ENCODE assay signal across 11 cellular contexts in genomic region chr3:183551930-183552329, GRCh38. TPM values are rescaled to one million over a fixed set of nuclear protein-coding genes. Genes with fewer than 3 reads are reported as not detected.
DNase-seq lines count a peak whose midpoint lies in the region; ATAC-seq and TF ChIP-seq lines count a peak whose summit lies in the region.
"Had no signal": no experiment of that assay in that cellular context is flagged by ENCODE, and none has a peak within 500 bp of the region (broad histone marks: within the 10 kb centered on the region; RNA-seq: fewer than 3 reads in every experiment).

No MANE protein-coding gene starts in this region.

- H3K27me3 ChIP-seq in DND-41 (ENCODE audit: insufficient read depth, low read length, poor library complexity) = no peaks in the 10 kb centered on the region
- H3K27me3 ChIP-seq: heart left ventricle had no signal

- POLR2A ChIA-PET in activated CD8-positive, alpha-beta T cell treated with anti-CD3 and anti-CD28 coated beads, Interleukin-2, amount 10 ng/mL, durations not matched to agents 7 days and 5 days (lab: Charles Lee) = interaction anchor here (1.3 to 1.5 kb wide), 2 partner anchors 10 to 85 kb away, joined by 3 read pairs; no protein-coding TSS in a partner anchor

- H3K4me3 Mint-ChIP-seq in activated CD8-positive, alpha-beta T cell treated with anti-CD3 and anti-CD28 coated beads, Interleukin-2, amount 10 ng/mL, durations not matched to agents 7 days and 5 days = peak overlapping the region; percentile 13

- H3K9me3 ChIP-seq in DND-41 (ENCODE audit: insufficient read depth, low read length, severe bottlenecking) = no peaks in the 10 kb centered on the region
- H3K9me3 ChIP-seq: heart left ventricle had no signal

- H3K36me3 ChIP-seq in DND-41 (ENCODE audit: insufficient read depth, low read length) = no peaks in the 10 kb centered on the region
- H3K36me3 ChIP-seq: heart left ventricle had no signal

- no peaks in the 10 kb centered on the region for H4K20me1 ChIP-seq in DND-41 (ENCODE audit: insufficient read depth, low read length)

- no peak overlapping the region for H3K27ac ChIP-seq in DND-41 (ENCODE audit: low read length)

- peaks cover 62% of the 10 kb centered on the region for H3K4me1 Mint-ChIP-seq in activated CD8-positive, alpha-beta T cell treated with anti-CD3 and anti-CD28 coated beads, Interleukin-2, amount 10 ng/mL, durations not matched to agents 7 days and 5 days (ENCODE audit: low read depth)

- ATAC-seq in DND-41 (ENCODE audit: insufficient read depth, low read depth) = no peak
- no peak for ATAC-seq in activated CD8-positive, alpha-beta T cell treated with anti-CD3 and anti-CD28 coated beads, Interleukin-2, amount 10 ng/mL, durations not matched to agents 7 days and 5 days
- no peak for ATAC-seq in GM19035 (IDR thresholded peaks at IDR 0.05; ENCODE audit: unreplicated experiment)

- peaks cover 43% of the 10 kb centered on the region for H3K36me3 Mint-ChIP-seq in activated CD8-positive, alpha-beta T cell treated with anti-CD3 and anti-CD28 coated beads, Interleukin-2, amount 10 ng/mL, durations not matched to agents 7 days and 5 days (ENCODE audit: low read depth)

- H3K4me2 ChIP-seq in DND-41 (ENCODE audit: insufficient read depth, low read length) = peak overlapping the region; percentile 23; the same call in 1 of the 2 replicates

- H3K9ac ChIP-seq in DND-41 (ENCODE audit: low read depth, low read length) = no peak overlapping the region

- H3K27ac Mint-ChIP-seq in activated CD8-positive, alpha-beta T cell treated with anti-CD3 and anti-CD28 coated beads, Interleukin-2, amount 10 ng/mL, durations not matched to agents 7 days and 5 days = no peak overlapping the region

- intact Hi-C loops in cardiac septum (cut with DNase I) = no loop called here

- H3K27me3 Mint-ChIP-seq in activated CD8-positive, alpha-beta T cell treated with anti-CD3 and anti-CD28 coated beads, Interleukin-2, amount 10 ng/mL, durations not matched to agents 7 days and 5 days (ENCODE audit: low read depth) = no peaks in the 10 kb centered on the region

- no peak for DNase-seq in DND-41
- peak; percentile 62 for DNase-seq in MV-4-11 (lab: John Stamatoyannopoulos, UW)
- no peak for DNase-seq in activated CD8-positive, alpha-beta T cell treated with anti-CD3 and anti-CD28 coated beads, Interleukin-2, amount 10 ng/mL, durations not matched to agents 7 days and 5 days
- peak; percentile 71 for DNase-seq in stimulated activated CD4-positive, alpha-beta T cell treated with anti-CD3 and anti-CD28 coated beads, Interleukin-1b, Interleukin-23, amount 100 ng/mL, for 48 hours
- no peak for DNase-seq in NCI-H1105 (lab: John Stamatoyannopoulos, UW)
- DNase-seq in cardiac septum (ENCODE audit: low spot score) = no peak
- DNase-seq in NCI-H2081 treated with DMSO at 0.1 percent for 48 hours (lab: John Stamatoyannopoulos, UW) = no peak
- DNase-seq: heart left ventricle, NCI-H510A, SHP77 treated with DMSO at 0.1 percent for 48 hours had no signal

- no peak overlapping the region for H3K4me3 ChIP-seq in DND-41 (ENCODE audit: low read depth in 1 of 2, low read length in 2 of 2)

- peaks cover 43% of the 10 kb centered on the region for H3K4me1 ChIP-seq in DND-41 (ENCODE audit: insufficient read depth, low read length)

- peaks cover 69% of the 10 kb centered on the region for H3K79me2 ChIP-seq in DND-41 (ENCODE audit: insufficient read depth, low read length)

- no peaks in the 10 kb centered on the region for H3K9me3 Mint-ChIP-seq in activated CD8-positive, alpha-beta T cell treated with anti-CD3 and anti-CD28 coated beads, Interleukin-2, amount 10 ng/mL, durations not matched to agents 7 days and 5 days (ENCODE audit: insufficient read depth)

- TF ChIP-seq CTCF in DND-41 (IDR thresholded peaks at IDR 0.05; ENCODE audit: borderline replicate concordance, extremely low read depth, low read length, poor library complexity, severe bottlenecking) = no peak

- H2AFZ ChIP-seq in DND-41 (ENCODE audit: low read depth, low read length) = no peak overlapping the region

- CTCF ChIA-PET in activated CD8-positive, alpha-beta T cell treated with anti-CD3 and anti-CD28 coated beads, Interleukin-2, amount 10 ng/mL, durations not matched to agents 7 days and 5 days (lab: Charles Lee) = interaction anchor here (1.1 to 2.9 kb wide), 6 partner anchors 8 to 367 kb away, joined by 3 to 19 read pairs (median 4); no protein-coding TSS in a partner anchor

RNA-seq across cellular contexts. Expression of gene KLHL6, which starts 3.6 kb away (rescaled TPM):
- 10 to 100 TPM; 27.4 to 27.8 TPM for total RNA-seq in activated CD8-positive, alpha-beta T cell treated with anti-CD3 and anti-CD28 coated beads, Interleukin-2, amount 10 ng/mL, durations not matched to agents 7 days and 5 days
- 2.2 TPM for total RNA-seq in cardiac septum

Comparison
In these comparisons a context has a peak if more than half of its experiments do, and no peak if none do; other contexts are left out.
1. DNase-seq: peak in MV-4-11 (single experiment) and stimulated activated CD4-positive, alpha-beta T cell treated with anti-CD3 and anti-CD28 coated beads, Interleukin-1b, Interleukin-23, amount 100 ng/mL, for 48 hours (single experiment); none in DND-41 (single experiment), activated CD8-positive, alpha-beta T cell treated with anti-CD3 and anti-CD28 coated beads, Interleukin-2, amount 10 ng/mL, durations not matched to agents 7 days and 5 days (single experiment), NCI-H1105 (single experiment), cardiac septum (single experiment) and NCI-H2081 treated with DMSO at 0.1 percent for 48 hours (single experiment).